ENCODE assay signal across 8 cellular contexts in the genomic region with DNA sequence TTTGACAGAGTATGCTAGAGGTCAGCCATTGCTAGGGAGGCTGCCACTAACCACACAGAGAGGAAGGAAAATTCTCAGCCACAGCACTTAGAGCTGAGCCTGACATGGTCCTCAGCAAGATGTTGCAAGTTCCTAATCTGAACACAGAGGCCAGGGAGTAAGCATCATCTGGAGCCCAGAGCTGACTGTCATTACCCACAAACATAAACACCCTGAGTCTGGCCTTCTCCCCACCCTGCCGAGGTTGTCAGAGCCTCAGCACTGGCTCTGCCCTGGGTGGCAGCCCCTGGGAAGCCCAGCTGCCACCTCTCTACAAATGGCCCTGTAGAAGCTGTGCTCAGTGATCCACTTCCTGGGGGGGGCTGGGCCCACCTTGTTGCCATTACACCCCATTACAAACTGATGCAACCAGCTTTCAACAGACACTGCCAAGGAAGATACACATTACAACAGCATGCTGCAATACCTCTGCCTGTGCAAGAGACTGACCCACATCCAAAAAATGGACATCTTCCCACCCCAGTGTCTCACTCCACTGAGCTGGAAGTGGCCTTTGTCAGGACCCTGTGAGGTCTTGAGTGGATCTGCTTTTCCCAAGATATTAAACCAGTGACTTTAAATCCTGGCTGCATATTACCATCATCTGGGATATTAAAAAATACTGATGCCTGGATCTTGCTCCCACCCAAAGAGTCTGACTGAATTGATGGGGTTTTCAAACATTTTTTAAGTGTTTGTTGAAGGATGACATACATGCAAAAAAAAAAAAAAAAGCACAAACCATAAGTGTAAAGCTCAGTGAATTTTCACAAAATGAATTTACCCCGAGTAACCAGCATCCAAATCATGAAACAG. TPM values are rescaled to one million over a fixed set of nuclear protein-coding genes. Genes with fewer than 3 reads are reported as not detected.
DNase-seq lines count a peak whose midpoint lies in the region; ATAC-seq and TF ChIP-seq lines count a peak whose summit lies in the region.

No MANE protein-coding gene starts in this region.

- peaks cover 5% of the 10 kb centered on the region for H3K36me3 ChIP-seq in right atrium auricular region
- H3K36me3 ChIP-seq in upper lobe of right lung, result peaks cover 11% of the 10 kb centered on the region
- H3K36me3 ChIP-seq in mesendoderm (ENCODE audit: control insufficient read depth, insufficient read depth, low read length), result no peaks in the 10 kb centered on the region

- H2BK5ac ChIP-seq in mesendoderm (ENCODE audit: low read length), result no peak overlapping the region

- WGBS in mesendoderm (ENCODE audit: extremely low coverage, insufficient coverage, low lambda C conversion rate), result no CpG with 5 or more reads among the region's 2 CpGs

- H3K79me1 ChIP-seq in mesendoderm (ENCODE audit: low read length), result no peaks in the 10 kb centered on the region

- no peak overlapping the region for H3K4ac ChIP-seq in mesendoderm (ENCODE audit: low read depth, low read length)

- no peaks in the 10 kb centered on the region for H3K79me2 ChIP-seq in mesendoderm (ENCODE audit: control insufficient read depth, insufficient read depth, low read length)

- H3K27ac Mint-ChIP-seq in activated T-helper 1 cell treated with anti-CD3 and anti-CD28 coated beads, Interleukin-12 subunit alpha, Interleukin-12 subunit beta, Interleukin-2, Interleukin-4 antibody, amounts not matched to agents 30 ng/mL and 10 ng/mL and 1 ng/mL, durations not matched to agents 14 hours and 24 hours and 36 hours, result peak overlapping the region; percentile 99

- H2BK15ac ChIP-seq in mesendoderm (replicated peaks; ENCODE audit: low read depth), result no peak overlapping the region

- H3K4me1 ChIP-seq in right atrium auricular region (peaks cover 0 to 38% of the 10 kb centered on the region in 2 donors), upper lobe of right lung (peaks cover 58% of the 10 kb centered on the region), mesendoderm (ENCODE audit: control insufficient read depth, low read depth, low read length) (peaks cover 2% of the 10 kb centered on the region)

- no peak overlapping the region for H3K9ac ChIP-seq in mesendoderm (ENCODE audit: low read length)

- H3K27me3 ChIP-seq in right atrium auricular region, result no peaks in the 10 kb centered on the region
- H3K27me3 ChIP-seq in upper lobe of right lung, result no peaks in the 10 kb centered on the region
- no peaks in the 10 kb centered on the region for H3K27me3 ChIP-seq in mesendoderm (ENCODE audit: insufficient read depth, low read length, poor library complexity)

- H2AK5ac ChIP-seq in mesendoderm (ENCODE audit: low read length), result no peak overlapping the region

- H3K4me3 ChIP-seq in right atrium auricular region (no peak overlapping the region), upper lobe of right lung (no peak overlapping the region), mesendoderm (ENCODE audit: low read length) (no peak overlapping the region)

- peak overlapping the region; percentile 69 for H3K4me3 Mint-ChIP-seq in activated T-helper 1 cell treated with anti-CD3 and anti-CD28 coated beads, Interleukin-12 subunit alpha, Interleukin-12 subunit beta, Interleukin-2, Interleukin-4 antibody, amounts not matched to agents 30 ng/mL and 10 ng/mL and 1 ng/mL, durations not matched to agents 14 hours and 24 hours and 36 hours

- H3K36me3 Mint-ChIP-seq in activated T-helper 1 cell treated with anti-CD3 and anti-CD28 coated beads, Interleukin-12 subunit alpha, Interleukin-12 subunit beta, Interleukin-2, Interleukin-4 antibody, amounts not matched to agents 30 ng/mL and 10 ng/mL and 1 ng/mL, durations not matched to agents 14 hours and 24 hours and 36 hours (ENCODE audit: low read depth), result peaks cover 43% of the 10 kb centered on the region

- H3K27ac ChIP-seq in right atrium auricular region (peak overlapping the region; percentile 66 to 69), upper lobe of right lung (peak overlapping the region; percentile 85), caudate nucleus (ENCODE audit: low read depth, low read length) (no peak overlapping the region), mesendoderm (ENCODE audit: low read depth, low read length) (no peak overlapping the region)

- H3K4me2 ChIP-seq in mesendoderm (ENCODE audit: low read length), result no peak overlapping the region

- H3K4me1 Mint-ChIP-seq in activated T-helper 1 cell treated with anti-CD3 and anti-CD28 coated beads, Interleukin-12 subunit alpha, Interleukin-12 subunit beta, Interleukin-2, Interleukin-4 antibody, amounts not matched to agents 30 ng/mL and 10 ng/mL and 1 ng/mL, durations not matched to agents 14 hours and 24 hours and 36 hours (ENCODE audit: low read depth), result peaks cover 97% of the 10 kb centered on the region

- peak; percentile 4 for ATAC-seq in HG03571 (IDR thresholded peaks at IDR 0.05; ENCODE audit: unreplicated experiment)
- peak; percentile 73 for ATAC-seq in upper lobe of right lung

- H4K5ac ChIP-seq in mesendoderm (ENCODE audit: low read length), result no peak overlapping the region

- H3K9me3 Mint-ChIP-seq in activated T-helper 1 cell treated with anti-CD3 and anti-CD28 coated beads, Interleukin-12 subunit alpha, Interleukin-12 subunit beta, Interleukin-2, Interleukin-4 antibody, amounts not matched to agents 30 ng/mL and 10 ng/mL and 1 ng/mL, durations not matched to agents 14 hours and 24 hours and 36 hours, result no peaks in the 10 kb centered on the region

- H3K18ac ChIP-seq in mesendoderm (ENCODE audit: low read length), result no peak overlapping the region

- TF ChIP-seq CTCF in right atrium auricular region (IDR thresholded peaks at IDR 0.05) (no peak), upper lobe of right lung (IDR thresholded peaks at IDR 0.05) (no peak)

- H3K9me3 ChIP-seq in right atrium auricular region, result no peaks in the 10 kb centered on the region
- H3K9me3 ChIP-seq in upper lobe of right lung, result no peaks in the 10 kb centered on the region

- no peak overlapping the region for H2BK120ac ChIP-seq in mesendoderm (ENCODE audit: low read depth, low read length)

- intact Hi-C loops in activated T-helper 1 cell treated with anti-CD3 and anti-CD28 coated beads, Interleukin-12 subunit alpha, Interleukin-12 subunit beta, Interleukin-2, Interleukin-4 antibody, amounts not matched to agents 30 ng/mL and 10 ng/mL and 1 ng/mL, durations not matched to agents 14 hours and 24 hours and 36 hours (cut with micrococcal nuclease), result loop anchor here (1.0 to 10.0 kb wide), 7 partner anchors 9 to 163 kb away; a partner anchor contains a TSS
- intact Hi-C loops in upper lobe of right lung (cut with DNase I), result no loop called here

- no peak overlapping the region for H3K23ac ChIP-seq in mesendoderm (ENCODE audit: low read length)

- DNase-seq in GF-D8 (lab: John Stamatoyannopoulos, UW) (peak; percentile 69), right atrium auricular region (ENCODE audit: low spot score) (no peak), upper lobe of right lung (peak; percentile 74), SK-N-DZ (ENCODE audit: low spot score) (no peak), caudate nucleus (lab: John Stamatoyannopoulos, UW) (no peak), mesendoderm (no peak)
- no peak for DNase-seq in activated T-helper 1 cell treated with anti-CD3 and anti-CD28 coated beads, Interleukin-12 subunit alpha, Interleukin-12 subunit beta, Interleukin-2, Interleukin-4 antibody, amounts not matched to agents 30 ng/mL and 10 ng/mL and 1 ng/mL, durations not matched to agents 14 hours and 24 hours and 36 hours (ENCODE audit: low spot score)

- no peaks in the 10 kb centered on the region for H3K27me3 Mint-ChIP-seq in activated T-helper 1 cell treated with anti-CD3 and anti-CD28 coated beads, Interleukin-12 subunit alpha, Interleukin-12 subunit beta, Interleukin-2, Interleukin-4 antibody, amounts not matched to agents 30 ng/mL and 10 ng/mL and 1 ng/mL, durations not matched to agents 14 hours and 24 hours and 36 hours (ENCODE audit: insufficient read depth)

- no peak overlapping the region for H3K56ac ChIP-seq in mesendoderm (ENCODE audit: low read length)

- H4K8ac ChIP-seq in mesendoderm (ENCODE audit: low read depth, low read length), result no peak overlapping the region

RNA-seq across cellular contexts. Expression of a gene that starts 33.0 kb away (rescaled TPM):
- 190 and 198 TPM in 2 replicates for total RNA-seq in activated T-helper 1 cell treated with anti-CD3 and anti-CD28 coated beads, Interleukin-12 subunit alpha, Interleukin-12 subunit beta, Interleukin-2, Interleukin-4 antibody, amounts not matched to agents 30 ng/mL and 10 ng/mL and 1 ng/mL, durations not matched to agents 14 hours and 24 hours and 36 hours
- total RNA-seq in right atrium auricular region (10 to 100 TPM; 10.1 to 15.8 TPM), upper lobe of right lung (59.5 TPM)
- 1.4 and 1.5 TPM in 2 replicates for polyA plus RNA-seq in SK-N-DZ (2014; cell fraction: cytosol; rRNA removed)
- polyA plus RNA-seq in SK-N-DZ (2014; cell fraction: nucleus; rRNA removed), result 0.74 and 1.9 TPM in 2 replicates
- 4.5 TPM for polyA plus RNA-seq in mesendoderm (2013, experiment 1 of 2)
- polyA plus RNA-seq in mesendoderm (2013, experiment 2 of 2), result 4.1 TPM

Comparison
In these comparisons a context has a peak if more than half of its experiments do, and no peak if none do; other contexts are left out.
1. DNase-seq: peak in GF-D8 (single experiment) and upper lobe of right lung (single experiment); none in activated T-helper 1 cell treated with anti-CD3 and anti-CD28 coated beads, Interleukin-12 subunit alpha, Interleukin-12 subunit beta, Interleukin-2, Interleukin-4 antibody, amounts not matched to agents 30 ng/mL and 10 ng/mL and 1 ng/mL, durations not matched to agents 14 hours and 24 hours and 36 hours (single experiment), right atrium auricular region (single experiment), SK-N-DZ (single experiment), caudate nucleus (0 of 61) and mesendoderm (single experiment).
2. H3K27ac ChIP-seq: peak in right atrium auricular region (2 of 2) and upper lobe of right lung (single experiment); none in caudate nucleus (single experiment) and mesendoderm (single experiment).